ENCODE assay signal across 8 cellular contexts in the genomic region with DNA sequence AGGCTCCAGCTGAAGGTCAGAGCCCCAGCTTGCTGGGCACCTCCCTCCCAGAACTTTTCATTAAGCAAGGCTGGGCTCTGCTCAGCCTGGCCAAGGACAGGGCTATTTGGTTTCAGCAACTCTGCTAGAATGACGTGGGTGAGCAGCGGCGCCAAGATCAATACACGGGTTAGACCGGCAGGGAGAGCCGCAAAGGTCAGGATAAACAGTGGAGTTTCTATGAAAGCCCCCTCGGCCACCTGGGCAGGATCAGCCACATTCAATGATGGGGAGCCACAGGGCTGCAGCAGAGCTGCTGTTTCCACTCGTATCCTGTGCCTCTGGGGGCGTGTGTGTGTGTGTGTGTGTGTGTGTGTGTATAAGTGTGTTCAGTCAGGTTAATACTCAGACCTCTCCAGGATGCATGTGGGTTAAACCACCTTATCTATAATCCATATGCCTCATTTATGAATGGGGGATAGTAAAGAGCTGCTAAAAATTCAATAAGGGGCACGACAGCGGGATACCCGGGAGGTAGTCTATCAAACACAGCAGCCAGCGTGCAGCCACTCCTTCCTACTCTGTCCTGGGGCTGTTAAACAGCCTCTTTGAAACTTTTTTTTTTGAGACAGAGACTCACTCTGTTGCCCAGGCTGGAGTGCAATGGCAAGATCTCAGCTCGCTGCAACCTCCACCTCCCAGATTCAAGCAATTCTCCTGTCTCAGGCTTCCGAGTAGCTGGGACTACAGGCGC. TPM values are rescaled to one million over a fixed set of nuclear protein-coding genes. Genes with fewer than 3 reads are reported as not detected.
A peak's percentile ranks its signal among the peaks of the same experiment; 100 is the strongest.
DNase-seq lines count a peak whose midpoint lies in the region; ATAC-seq and TF ChIP-seq lines count a peak whose summit lies in the region.

No MANE protein-coding gene starts in this region.

- H3K18ac ChIP-seq in neuronal stem cell (ENCODE audit: low read length): peak overlapping the region; percentile 87

- peaks cover 0 to 1% (median 0%) of the 10 kb centered on the region in 3 donors for H3K27me3 Mint-ChIP-seq in CD14-positive monocyte (ENCODE audit: low read depth in 3 of 3)
- no peaks in the 10 kb centered on the region for H3K27me3 Mint-ChIP-seq in endodermal cell (ENCODE audit: insufficient read depth)

- intact Hi-C loops in CD14-positive monocyte (cut with micrococcal nuclease): no loop called here

- 85 to 92% methylated on average over 8 to 16 of the region's 16 CpGs for WGBS in endodermal cell (ENCODE audit: insufficient coverage in 1 of 2, insufficient read length in 1 of 2), 2 experiments
- WGBS in neuronal stem cell (ENCODE audit: extremely low coverage in 2 of 2, insufficient read length in 2 of 2, insufficient replicate concordance in 1 of 2), 2 donors: no CpG with 5 or more reads among the region's 16 CpGs

- no peak overlapping the region for H3K4me2 ChIP-seq in neuronal stem cell (ENCODE audit: insufficient read depth, low read length, poor library complexity, severe bottlenecking)

- H3K36me3 Mint-ChIP-seq in CD14-positive monocyte: peaks cover 23 to 59% of the 10 kb centered on the region in 2 donors
- peaks cover 18% of the 10 kb centered on the region for H3K36me3 Mint-ChIP-seq in endodermal cell (ENCODE audit: low read depth)

- H4K8ac ChIP-seq in neuronal stem cell (ENCODE audit: low read depth, low read length): no peak overlapping the region

- H2AFZ ChIP-seq in neuronal stem cell (ENCODE audit: low read length): no peak overlapping the region

- H3K36me3 ChIP-seq in endodermal cell (ENCODE audit: control insufficient read depth, insufficient read depth, low read length) (peaks cover 27% of the 10 kb centered on the region), neuronal stem cell (replicated peaks in 1 of 2; ENCODE audit: control insufficient read depth in 2 of 2, insufficient read depth in 2 of 2, low read length in 2 of 2) (peaks cover 12 to 22% of the 10 kb centered on the region in 2 donors)

- peak overlapping the region in 6 of 7 donors; percentile 10 to 92 (median 74) for H3K27ac Mint-ChIP-seq in CD14-positive monocyte
- peak overlapping the region; percentile 91 for H3K27ac Mint-ChIP-seq in endodermal cell

- H2AK5ac ChIP-seq in neuronal stem cell (ENCODE audit: low read depth, low read length): no peak overlapping the region

- H3K9me3 ChIP-seq in endodermal cell (ENCODE audit: control insufficient read depth, low read length) (no peaks in the 10 kb centered on the region), neuronal stem cell (replicated peaks in 1 of 2; ENCODE audit: control insufficient read depth in 2 of 2, insufficient read depth in 1 of 2, low read depth in 1 of 2, low read length in 2 of 2) (no peaks in the 10 kb centered on the region)

- H3K23ac ChIP-seq in neuronal stem cell (ENCODE audit: low read depth, low read length, poor library complexity): no peak overlapping the region

- H3K4me3 ChIP-seq in endodermal cell (ENCODE audit: low read length) (no peak overlapping the region), neuronal stem cell (ENCODE audit: low read length in 2 of 2) (no peak overlapping the region)

- H2BK15ac ChIP-seq in neuronal stem cell (ENCODE audit: low read length): no peak overlapping the region

- no peak for DNase-seq in CD14-positive monocyte (ENCODE audit: low spot score)
- peak; percentile 88 to 90 for DNase-seq in SHP77 (lab: John Stamatoyannopoulos, UW)
- DNase-seq in endodermal cell: no peak
- no peak for DNase-seq in neuronal stem cell (ENCODE audit: low spot score)
- DNase-seq in NCI-H1694 (lab: John Stamatoyannopoulos, UW): no peak
- no peak for DNase-seq in NCI-H446 treated with DMSO at 0.1 percent for 48 hours (lab: John Stamatoyannopoulos, UW)
- no peak for DNase-seq in DMS153 treated with DMSO at 0.1 percent for 48 hours (lab: John Stamatoyannopoulos, UW; ENCODE audit: unreplicated experiment)

- TF ChIP-seq CTCF in CD14-positive monocyte (IDR thresholded peaks at IDR 0.05) (no peak), endodermal cell (conservative IDR thresholded peaks at IDR 0.05) (no peak)

- H2BK5ac ChIP-seq in neuronal stem cell (ENCODE audit: low read length): peak overlapping the region; percentile 30

- H3K4me1 Mint-ChIP-seq in CD14-positive monocyte (peaks cover 67% of the 10 kb centered on the region), endodermal cell (peaks cover 48% of the 10 kb centered on the region)

- no peak for ATAC-seq in HG03159 (IDR thresholded peaks at IDR 0.05; ENCODE audit: unreplicated experiment)

- H3K27me3 ChIP-seq in endodermal cell (ENCODE audit: control insufficient read depth, insufficient read depth, low read length, poor library complexity, severe bottlenecking) (no peaks in the 10 kb centered on the region), neuronal stem cell (ENCODE audit: control insufficient read depth in 3 of 3, insufficient read depth in 3 of 3, low read depth in 1 of 3, low read length in 3 of 3) (no peaks in the 10 kb centered on the region)

- H3K9ac ChIP-seq in endodermal cell (ENCODE audit: extremely low read depth, low read length, poor library complexity, severe bottlenecking) (peak overlapping the region; percentile 8), neuronal stem cell (ENCODE audit: low read depth, low read length, poor library complexity) (peak overlapping the region; percentile 79)

- peak overlapping the region; percentile 57 for H3K27ac ChIP-seq in endodermal cell (ENCODE audit: low read depth, low read length)
- no peak overlapping the region for H3K27ac ChIP-seq in neuronal stem cell (replicated peaks; ENCODE audit: low read length)

- no peak overlapping the region for H4K91ac ChIP-seq in neuronal stem cell (ENCODE audit: low read depth, low read length, poor library complexity)

- no peak overlapping the region for H2BK12ac ChIP-seq in neuronal stem cell (ENCODE audit: low read length)

- no peak overlapping the region for H3K4ac ChIP-seq in neuronal stem cell (ENCODE audit: low read length)

- H3K79me1 ChIP-seq in neuronal stem cell (ENCODE audit: low read depth, low read length): peaks cover 20% of the 10 kb centered on the region

- peak overlapping the region; percentile 87 for H3K14ac ChIP-seq in neuronal stem cell (ENCODE audit: low read length)

- no peak overlapping the region for H2BK120ac ChIP-seq in neuronal stem cell (ENCODE audit: low read depth, low read length)

- H3K9me3 Mint-ChIP-seq in CD14-positive monocyte: no peaks in the 10 kb centered on the region
- no peaks in the 10 kb centered on the region for H3K9me3 Mint-ChIP-seq in endodermal cell

- no peak overlapping the region for H3K4me3 Mint-ChIP-seq in CD14-positive monocyte
- no peak overlapping the region for H3K4me3 Mint-ChIP-seq in endodermal cell

- peaks cover 26% of the 10 kb centered on the region for H3K4me1 ChIP-seq in endodermal cell (ENCODE audit: control insufficient read depth, insufficient read depth, low read length)
- peaks cover 11 to 21% of the 10 kb centered on the region in 2 donors for H3K4me1 ChIP-seq in neuronal stem cell (ENCODE audit: control insufficient read depth in 2 of 2, insufficient read depth in 1 of 2, low read depth in 1 of 2, low read length in 2 of 2)

RNA-seq across cellular contexts. Expression of gene MYH9, which starts 34.8 kb away (rescaled TPM):
- 10 to 100 TPM; 35.6 to 79.5 TPM for polyA plus RNA-seq in CD14-positive monocyte
- 100 to 1,000 TPM; 270 to 288 TPM for total RNA-seq in endodermal cell
- polyA plus RNA-seq in endodermal cell (2013, experiment 1 of 2): 131 TPM
- polyA plus RNA-seq in endodermal cell (2013, experiment 2 of 2): 136 TPM
- polyA plus RNA-seq in neuronal stem cell (2013, experiment 1 of 2): 60.4 TPM
- 59.3 TPM for polyA plus RNA-seq in neuronal stem cell (2013, experiment 2 of 2)

Comparison
In these comparisons a context has a peak if more than half of its experiments do, and no peak if none do; other contexts are left out.
1. DNase-seq: peak in SHP77 (2 of 2); none in CD14-positive monocyte (single experiment), endodermal cell (single experiment), neuronal stem cell (single experiment), NCI-H1694 (single experiment), NCI-H446 treated with DMSO at 0.1 percent for 48 hours (single experiment) and DMS153 treated with DMSO at 0.1 percent for 48 hours (single experiment).